ENCODE assay signal across 2 cellular contexts in the genomic region with DNA sequence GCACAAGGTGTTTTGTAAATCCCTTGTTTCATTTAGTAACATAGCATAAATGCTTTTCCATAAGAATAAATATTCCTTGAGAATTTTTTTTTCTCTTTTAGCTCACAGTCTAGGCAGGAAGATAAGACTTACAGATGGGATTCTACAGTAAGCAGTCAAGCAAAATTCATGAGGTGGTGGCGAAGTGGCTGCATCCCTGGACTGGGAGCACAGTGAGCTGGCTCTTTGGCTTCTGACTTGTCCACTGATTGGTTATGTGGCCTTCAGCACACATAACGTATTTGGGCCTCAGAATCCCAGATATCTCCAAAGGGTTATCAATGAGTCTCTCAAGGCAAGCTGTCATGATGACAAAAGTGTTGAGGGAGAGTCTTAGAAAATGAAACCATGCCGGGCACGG.
TF ChIP-seq lines count a peak whose summit lies in the region.

No MANE protein-coding gene starts in this region.

TF ChIP-seq in H1, 55 proteins besides CTCF, POLR2A, EP300 and RAD21:
- no peak for TF ChIP-seq SAP30 (IDR thresholded peaks at IDR 0.05; ENCODE audit: insufficient read depth, insufficient replicate concordance, low read length)
- no peak for TF ChIP-seq CBX8 (IDR thresholded peaks at IDR 0.05; ENCODE audit: borderline replicate concordance, low read depth, low read length)
- no peak for TF ChIP-seq RXRA (IDR thresholded peaks at IDR 0.05; ENCODE audit: insufficient read depth, low read depth, low read length)
- no peak for TF ChIP-seq BRCA1 (IDR thresholded peaks at IDR 0.05; ENCODE audit: low read depth, low read length)
- TF ChIP-seq, protein P1, sequence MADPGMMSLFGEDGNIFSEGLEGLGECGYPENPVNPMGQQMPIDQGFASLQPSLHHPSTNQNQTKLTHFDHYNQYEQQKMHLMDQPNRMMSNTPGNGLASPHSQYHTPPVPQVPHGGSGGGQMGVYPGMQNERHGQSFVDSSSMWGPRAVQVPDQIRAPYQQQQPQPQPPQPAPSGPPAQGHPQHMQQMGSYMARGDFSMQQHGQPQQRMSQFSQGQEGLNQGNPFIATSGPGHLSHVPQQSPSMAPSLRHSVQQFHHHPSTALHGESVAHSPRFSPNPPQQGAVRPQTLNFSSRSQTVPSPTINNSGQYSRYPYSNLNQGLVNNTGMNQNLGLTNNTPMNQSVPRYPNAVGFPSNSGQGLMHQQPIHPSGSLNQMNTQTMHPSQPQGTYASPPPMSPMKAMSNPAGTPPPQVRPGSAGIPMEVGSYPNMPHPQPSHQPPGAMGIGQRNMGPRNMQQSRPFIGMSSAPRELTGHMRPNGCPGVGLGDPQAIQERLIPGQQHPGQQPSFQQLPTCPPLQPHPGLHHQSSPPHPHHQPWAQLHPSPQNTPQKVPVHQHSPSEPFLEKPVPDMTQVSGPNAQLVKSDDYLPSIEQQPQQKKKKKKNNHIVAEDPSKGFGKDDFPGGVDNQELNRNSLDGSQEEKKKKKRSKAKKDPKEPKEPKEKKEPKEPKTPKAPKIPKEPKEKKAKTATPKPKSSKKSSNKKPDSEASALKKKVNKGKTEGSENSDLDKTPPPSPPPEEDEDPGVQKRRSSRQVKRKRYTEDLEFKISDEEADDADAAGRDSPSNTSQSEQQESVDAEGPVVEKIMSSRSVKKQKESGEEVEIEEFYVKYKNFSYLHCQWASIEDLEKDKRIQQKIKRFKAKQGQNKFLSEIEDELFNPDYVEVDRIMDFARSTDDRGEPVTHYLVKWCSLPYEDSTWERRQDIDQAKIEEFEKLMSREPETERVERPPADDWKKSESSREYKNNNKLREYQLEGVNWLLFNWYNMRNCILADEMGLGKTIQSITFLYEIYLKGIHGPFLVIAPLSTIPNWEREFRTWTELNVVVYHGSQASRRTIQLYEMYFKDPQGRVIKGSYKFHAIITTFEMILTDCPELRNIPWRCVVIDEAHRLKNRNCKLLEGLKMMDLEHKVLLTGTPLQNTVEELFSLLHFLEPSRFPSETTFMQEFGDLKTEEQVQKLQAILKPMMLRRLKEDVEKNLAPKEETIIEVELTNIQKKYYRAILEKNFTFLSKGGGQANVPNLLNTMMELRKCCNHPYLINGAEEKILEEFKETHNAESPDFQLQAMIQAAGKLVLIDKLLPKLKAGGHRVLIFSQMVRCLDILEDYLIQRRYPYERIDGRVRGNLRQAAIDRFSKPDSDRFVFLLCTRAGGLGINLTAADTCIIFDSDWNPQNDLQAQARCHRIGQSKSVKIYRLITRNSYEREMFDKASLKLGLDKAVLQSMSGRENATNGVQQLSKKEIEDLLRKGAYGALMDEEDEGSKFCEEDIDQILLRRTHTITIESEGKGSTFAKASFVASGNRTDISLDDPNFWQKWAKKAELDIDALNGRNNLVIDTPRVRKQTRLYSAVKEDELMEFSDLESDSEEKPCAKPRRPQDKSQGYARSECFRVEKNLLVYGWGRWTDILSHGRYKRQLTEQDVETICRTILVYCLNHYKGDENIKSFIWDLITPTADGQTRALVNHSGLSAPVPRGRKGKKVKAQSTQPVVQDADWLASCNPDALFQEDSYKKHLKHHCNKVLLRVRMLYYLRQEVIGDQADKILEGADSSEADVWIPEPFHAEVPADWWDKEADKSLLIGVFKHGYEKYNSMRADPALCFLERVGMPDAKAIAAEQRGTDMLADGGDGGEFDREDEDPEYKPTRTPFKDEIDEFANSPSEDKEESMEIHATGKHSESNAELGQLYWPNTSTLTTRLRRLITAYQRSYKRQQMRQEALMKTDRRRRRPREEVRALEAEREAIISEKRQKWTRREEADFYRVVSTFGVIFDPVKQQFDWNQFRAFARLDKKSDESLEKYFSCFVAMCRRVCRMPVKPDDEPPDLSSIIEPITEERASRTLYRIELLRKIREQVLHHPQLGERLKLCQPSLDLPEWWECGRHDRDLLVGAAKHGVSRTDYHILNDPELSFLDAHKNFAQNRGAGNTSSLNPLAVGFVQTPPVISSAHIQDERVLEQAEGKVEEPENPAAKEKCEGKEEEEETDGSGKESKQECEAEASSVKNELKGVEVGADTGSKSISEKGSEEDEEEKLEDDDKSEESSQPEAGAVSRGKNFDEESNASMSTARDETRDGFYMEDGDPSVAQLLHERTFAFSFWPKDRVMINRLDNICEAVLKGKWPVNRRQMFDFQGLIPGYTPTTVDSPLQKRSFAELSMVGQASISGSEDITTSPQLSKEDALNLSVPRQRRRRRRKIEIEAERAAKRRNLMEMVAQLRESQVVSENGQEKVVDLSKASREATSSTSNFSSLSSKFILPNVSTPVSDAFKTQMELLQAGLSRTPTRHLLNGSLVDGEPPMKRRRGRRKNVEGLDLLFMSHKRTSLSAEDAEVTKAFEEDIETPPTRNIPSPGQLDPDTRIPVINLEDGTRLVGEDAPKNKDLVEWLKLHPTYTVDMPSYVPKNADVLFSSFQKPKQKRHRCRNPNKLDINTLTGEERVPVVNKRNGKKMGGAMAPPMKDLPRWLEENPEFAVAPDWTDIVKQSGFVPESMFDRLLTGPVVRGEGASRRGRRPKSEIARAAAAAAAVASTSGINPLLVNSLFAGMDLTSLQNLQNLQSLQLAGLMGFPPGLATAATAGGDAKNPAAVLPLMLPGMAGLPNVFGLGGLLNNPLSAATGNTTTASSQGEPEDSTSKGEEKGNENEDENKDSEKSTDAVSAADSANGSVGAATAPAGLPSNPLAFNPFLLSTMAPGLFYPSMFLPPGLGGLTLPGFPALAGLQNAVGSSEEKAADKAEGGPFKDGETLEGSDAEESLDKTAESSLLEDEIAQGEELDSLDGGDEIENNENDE (IDR thresholded peaks at IDR 0.05; ENCODE audit: insufficient replicate concordance, low read length), result no peak
- TF ChIP-seq EZH2 (IDR thresholded peaks at IDR 0.05; ENCODE audit: low read depth, low read length, severe bottlenecking), result no peak
- no peak for TF ChIP-seq KDM1A (IDR thresholded peaks at IDR 0.05; ENCODE audit: borderline replicate concordance, low read length)
- TF ChIP-seq HDAC6 (IDR thresholded peaks at IDR 0.05; ENCODE audit: low read depth, low read length), result no peak
- TF ChIP-seq TEAD4 (IDR thresholded peaks at IDR 0.05; ENCODE audit: low read depth, low read length), result no peak
TF ChIP-seq in H1: peak in this region for 0.

TF ChIP-seq in GM23338, 12 proteins besides CTCF, POLR2A, EP300 and RAD21:
- TF ChIP-seq ETS1 (IDR thresholded peaks at IDR 0.05) (no peak), JUNB (IDR thresholded peaks at IDR 0.05; ENCODE audit: unreplicated experiment) (no peak), POLR2AphosphoS5 (IDR thresholded peaks at IDR 0.05; ENCODE audit: low read depth) (no peak)
